ENCODE assay signal across 1 cellular context in genomic region chr11:130886704-130887103, GRCh38.
A peak's percentile ranks its signal among the peaks of the same experiment; 100 is the strongest.
TF ChIP-seq lines count a peak whose summit lies in the region.

No MANE protein-coding gene starts in this region.

TF ChIP-seq in endothelial cell of umbilical vein, 7 proteins besides CTCF, POLR2A, EP300 and RAD21 (continued from another document):
- TF ChIP-seq GATA2 (IDR thresholded peaks at IDR 0.05; ENCODE audit: insufficient read depth, insufficient read length, low read depth, low read length) (peak; percentile 73), POLR2AphosphoS5 (IDR thresholded peaks at IDR 0.05; ENCODE audit: insufficient read depth, low read depth, low read length) (peak; percentile 60)
